Comparison of ENCODE assay signal across 20 cellular contexts in the genomic region with DNA sequence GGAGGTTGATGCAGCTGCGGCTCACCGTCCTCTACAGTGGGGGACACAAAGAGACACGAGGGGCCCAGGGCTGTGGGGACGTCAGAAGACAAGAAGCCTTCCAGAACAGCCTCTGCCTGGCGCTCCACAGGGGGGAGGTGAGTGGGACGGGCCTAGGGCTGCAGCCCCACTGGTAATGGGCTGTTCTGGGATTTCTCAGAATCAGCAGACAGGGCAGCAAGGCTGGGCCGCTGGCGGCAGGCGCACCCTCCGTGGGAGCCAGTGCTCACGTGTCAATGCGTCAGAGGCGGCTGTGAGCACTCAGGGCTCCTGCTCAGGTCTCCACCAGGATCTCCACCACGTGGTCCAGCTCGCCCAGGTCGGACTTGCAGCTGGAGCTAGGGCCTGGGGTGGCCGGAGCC. TPM values are rescaled to one million over a fixed set of nuclear protein-coding genes. Genes with fewer than 3 reads are reported as not detected.
DNase-seq lines count a peak whose midpoint lies in the region; ATAC-seq, FAIRE-seq and TF ChIP-seq lines count a peak whose summit lies in the region.
"Had no signal": no experiment of that assay in that cellular context is flagged by ENCODE, and none has a peak within 500 bp of the region (broad histone marks: within the 10 kb centered on the region; RNA-seq: fewer than 3 reads in every experiment).

No MANE protein-coding gene starts in this region.

- H3K79me1 ChIP-seq in IMR-90 (ENCODE audit: low read depth in 1 of 2, low read length in 2 of 2) = peaks cover 22 to 61% of the 10 kb centered on the region in 2 experiments
- H3K79me1 ChIP-seq in mesenchymal stem cell (replicated peaks; ENCODE audit: low read length, poor library complexity, severe bottlenecking) = peaks cover 14% of the 10 kb centered on the region

- H3K27me3 ChIP-seq in IMR-90 (ENCODE audit: control insufficient read depth, insufficient read depth, low read length) (no peaks in the 10 kb centered on the region), mesenchymal stem cell (ENCODE audit: control insufficient read depth in 1 of 2, insufficient read depth in 1 of 2, low read length in 2 of 2) (no peaks in the 10 kb centered on the region), sigmoid colon (no peaks in the 10 kb centered on the region)
- H3K27me3 ChIP-seq: BLaER1 treated with 17β-estradiol and CSF1 and Interleukin-3, amounts not matched to agents 10 nM and 100 nM; SJCRH30 had no signal

- peaks cover 19% of the 10 kb centered on the region for H3K9me1 ChIP-seq in IMR-90 (ENCODE audit: insufficient read depth, low read length)

- H3K36me3 ChIP-seq in IMR-90 (ENCODE audit: control insufficient read depth, insufficient read depth, low read length) = peaks cover 30% of the 10 kb centered on the region
- peaks cover 34 to 56% of the 10 kb centered on the region in 2 experiments for H3K36me3 ChIP-seq in mesenchymal stem cell (ENCODE audit: control insufficient read depth in 1 of 2, insufficient read depth in 2 of 2, low read depth in 1 of 2, low read length in 2 of 2)
- H3K36me3 ChIP-seq in sigmoid colon = peaks cover 0 to 15% (median 2%) of the 10 kb centered on the region in 4 donors

- H2AFZ ChIP-seq in IMR-90 (replicated peaks; ENCODE audit: low read length, poor library complexity) = no peak overlapping the region
- no peak overlapping the region for H2AFZ ChIP-seq in mesenchymal stem cell (ENCODE audit: low read depth, low read length)
- H2AFZ ChIP-seq: PC-9 had no signal

- H2BK12ac ChIP-seq in mesenchymal stem cell (ENCODE audit: low read length in 2 of 2) = no peak overlapping the region

- peaks cover 62% of the 10 kb centered on the region for H4K20me1 ChIP-seq in IMR-90 (ENCODE audit: insufficient read depth, low read length)

- dilution Hi-C loops in IMR-90 (cut with HindIII; ENCODE audit: low sequenced_read_pairs, unreplicated experiment) = no loop called here

- H4K91ac ChIP-seq in IMR-90 (ENCODE audit: insufficient read depth, low read depth, low read length) = no peak overlapping the region
- no peak overlapping the region for H4K91ac ChIP-seq in mesenchymal stem cell (ENCODE audit: low read length)

- H3K4me1 ChIP-seq in IMR-90 (ENCODE audit: control insufficient read depth, insufficient read depth, low read length) = peaks cover 18% of the 10 kb centered on the region
- H3K4me1 ChIP-seq in mesenchymal stem cell (ENCODE audit: control insufficient read depth, insufficient read depth, low read depth, low read length) = peaks cover 40% of the 10 kb centered on the region
- peaks cover 0 to 35% (median 30%) of the 10 kb centered on the region in 4 donors for H3K4me1 ChIP-seq in sigmoid colon

- FAIRE-seq in GM12892 (lab: Jason Lieb, UNC) = no peak
- FAIRE-seq: A549, D721Med, H54 had no signal

- H3K4ac ChIP-seq in IMR-90 (ENCODE audit: low read depth, low read length) (no peak overlapping the region), mesenchymal stem cell (ENCODE audit: low read depth in 1 of 2, low read length in 2 of 2) (no peak overlapping the region)

- H4K8ac ChIP-seq in IMR-90 (ENCODE audit: low read depth in 2 of 2, low read length in 2 of 2) = no peak overlapping the region
- H4K8ac ChIP-seq in mesenchymal stem cell (ENCODE audit: low read length) = no peak overlapping the region

- H3K9me3 ChIP-seq in IMR-90 (ENCODE audit: control insufficient read depth, insufficient read depth, low read length) = no peaks in the 10 kb centered on the region
- H3K9me3 ChIP-seq in mesenchymal stem cell (ENCODE audit: control insufficient read depth, low read length) = no peaks in the 10 kb centered on the region
- no peaks in the 10 kb centered on the region for H3K9me3 ChIP-seq in sigmoid colon
- H3K9me3 ChIP-seq: A549; BLaER1 treated with 17β-estradiol and CSF1 and Interleukin-3, amounts not matched to agents 10 nM and 100 nM; SJCRH30 had no signal

- CTCF ChIA-PET in IMR-90 (lab: Yijun Ruan, JAX) = no interaction called here

- H3K9ac ChIP-seq in IMR-90 (ENCODE audit: low read depth, low read length) (no peak overlapping the region), mesenchymal stem cell (ENCODE audit: low read length) (no peak overlapping the region)

- H3K4me3 ChIP-seq in IMR-90 (ENCODE audit: insufficient read depth, low read depth, low read length) (no peak overlapping the region), mesenchymal stem cell (ENCODE audit: insufficient read depth in 1 of 2, low read depth in 1 of 2, low read length in 2 of 2) (no peak overlapping the region), sigmoid colon (no peak overlapping the region)
- H3K4me3 ChIP-seq: A549; BLaER1 treated with 17β-estradiol and CSF1 and Interleukin-3, amounts not matched to agents 10 nM and 100 nM; PC-9; SJCRH30 had no signal

- TF ChIP-seq POLR2A in IMR-90 (IDR thresholded peaks at IDR 0.05; ENCODE audit: low read depth, low read length) = no peak
- TF ChIP-seq POLR2A in sigmoid colon (IDR thresholded peaks at IDR 0.05) = no peak
- TF ChIP-seq POLR2A in GM12892 (IDR thresholded peaks at IDR 0.05; ENCODE audit: low read depth, low read length) = no peak

- H3K18ac ChIP-seq in IMR-90 (ENCODE audit: low read depth, low read length) (no peak overlapping the region), mesenchymal stem cell (ENCODE audit: low read depth in 1 of 2, low read length in 2 of 2) (no peak overlapping the region)

- DNase-seq in D341Med (ENCODE audit: low spot score) (peak; percentile 8), IMR-90 (no peak), mesenchymal stem cell (peak; percentile 59), sigmoid colon (peak; percentile 94), HuH-7.5 (ENCODE audit: low spot score) (no peak), GM12892 (ENCODE audit: insufficient read length) (no peak)
- DNase-seq: CD8-positive, alpha-beta T cell; KBM-7; NCI-H1105 treated with DMSO at 0.1 percent for 48 hours; NCI-H1694; NCI-H226; NCI-H524; PC-9; SJCRH30; SW 1271 had no signal

- H3K14ac ChIP-seq in IMR-90 (replicated peaks; ENCODE audit: low read depth, low read length) (no peak overlapping the region), mesenchymal stem cell (ENCODE audit: low read length in 2 of 2) (no peak overlapping the region)

- no peak overlapping the region for H3K23ac ChIP-seq in IMR-90 (ENCODE audit: low read depth, low read length)
- H3K23ac ChIP-seq in mesenchymal stem cell (ENCODE audit: low read length in 2 of 2) = no peak overlapping the region

- no peak overlapping the region for H3K4me2 ChIP-seq in IMR-90 (ENCODE audit: low read depth, low read length)
- H3K4me2 ChIP-seq in mesenchymal stem cell (ENCODE audit: low read length, poor library complexity, severe bottlenecking) = no peak overlapping the region
- H3K4me2 ChIP-seq: A549; BLaER1 treated with 17β-estradiol and CSF1 and Interleukin-3, amounts not matched to agents 10 nM and 100 nM; PC-9 had no signal

- no peak overlapping the region for H2BK5ac ChIP-seq in IMR-90 (ENCODE audit: low read depth, low read length, poor library complexity, severe bottlenecking)
- H2BK5ac ChIP-seq in mesenchymal stem cell (ENCODE audit: low read depth, low read length, poor library complexity, severe bottlenecking) = no peak overlapping the region

- no peak for TF ChIP-seq CTCF in IMR-90 (conservative IDR thresholded peaks at IDR 0.05; ENCODE audit: low read depth, low read length)
- TF ChIP-seq CTCF in sigmoid colon (IDR thresholded peaks at IDR 0.05) = no peak

- H4K5ac ChIP-seq in IMR-90 (ENCODE audit: low read depth, low read length) = no peak overlapping the region

- peak overlapping the region; percentile 18 for H2AK9ac ChIP-seq in IMR-90 (replicated peaks; ENCODE audit: low read depth, low read length, poor library complexity)

- ATAC-seq in IMR-90 (ENCODE audit: low read depth) (no peak), HG03432 (IDR thresholded peaks at IDR 0.05; ENCODE audit: unreplicated experiment) (no peak)
- ATAC-seq: A549; CD8-positive, alpha-beta T cell had no signal

- H2BK120ac ChIP-seq in IMR-90 (ENCODE audit: low read depth, low read length) (no peak overlapping the region), mesenchymal stem cell (ENCODE audit: low read depth, low read length) (no peak overlapping the region)

- no peak for TF ChIP-seq RAD21 in IMR-90 (IDR thresholded peaks at IDR 0.05; ENCODE audit: low read length)

- 79% methylated on average over 9 of the region's 17 CpGs; no CpG with 5 or more reads in 1 of the 2 experiments for WGBS in IMR-90 (ENCODE audit: extremely low coverage in 2 of 2, insufficient read length in 1 of 2), 2 experiments
- WGBS in mesenchymal stem cell = 68% methylated on average over 17 of the region's 17 CpGs
- 77 to 89% methylated on average over 17 of the region's 17 CpGs for WGBS in sigmoid colon, 2 donors

- H3K27ac ChIP-seq in IMR-90 (ENCODE audit: insufficient read depth, low read length) = no peak overlapping the region
- H3K27ac ChIP-seq in mesenchymal stem cell (ENCODE audit: low read length, poor library complexity, severe bottlenecking) = no peak overlapping the region
- peak overlapping the region in 3 of 4 donors; percentile 68 to 82 (median 77) for H3K27ac ChIP-seq in sigmoid colon
- H3K27ac ChIP-seq: A549; BLaER1 treated with 17β-estradiol and CSF1 and Interleukin-3, amounts not matched to agents 10 nM and 100 nM; PC-9; SJCRH30 had no signal

- H2AK5ac ChIP-seq in IMR-90 (ENCODE audit: low read depth, low read length) (no peak overlapping the region), mesenchymal stem cell (ENCODE audit: low read length, severe bottlenecking) (no peak overlapping the region)

- in situ Hi-C loops in IMR-90 (cut with MboI; ENCODE audit: low sequenced_read_pairs) = no loop called here

- TF ChIP-seq EP300 in sigmoid colon (IDR thresholded peaks at IDR 0.05) = peak in 3 of 4 donors; percentile 51 to 87 (median 53)

- no peak overlapping the region for H2BK15ac ChIP-seq in IMR-90 (ENCODE audit: low read depth, low read length)
- H2BK15ac ChIP-seq in mesenchymal stem cell (ENCODE audit: low read depth, poor library complexity, severe bottlenecking) = no peak overlapping the region

- BruUV-seq in IMR-90 (replicated peaks; lab: Mats Ljungman, UMichigan) = no TSS peak

- intact Hi-C loops in IMR-90 (cut with micrococcal nuclease) = no loop called here
- intact Hi-C loops in sigmoid colon (cut with DNase I) = loop anchor here (1.0 to 2.0 kb wide), 2 partner anchors 26 to 34 kb away; partner anchors contain the start of gene CLBA1

- no peak overlapping the region for H3K56ac ChIP-seq in IMR-90 (ENCODE audit: extremely low read depth, insufficient read depth, low read length)

- H2BK20ac ChIP-seq in IMR-90 (ENCODE audit: low read depth, low read length) = no peak overlapping the region

- POLR2A ChIA-PET in IMR-90 (lab: Charles Lee; ENCODE audit: unreplicated experiment) = no interaction called here

RNA-seq across cellular contexts. Expression of gene CDCA4, which starts 10.0 kb away (rescaled TPM):
- total RNA-seq in IMR-90 (2012; rRNA removed) = 17.7 and 19.7 TPM in 2 replicates
- 18.6 and 21.4 TPM in 2 replicates for polyA plus RNA-seq in IMR-90 (2012; rRNA removed)
- polyA plus RNA-seq in IMR-90 (2012; cell fraction: cytosol; rRNA removed) = 17.8 and 18.2 TPM in 2 replicates
- polyA plus RNA-seq in IMR-90 (2012; cell fraction: nucleus; rRNA removed; ENCODE audit: low replicate concordance) = 9.9 and 13.1 TPM in 2 replicates
- polyA plus RNA-seq in mesenchymal stem cell (2013, experiment 1 of 2) = 8.8 TPM
- 8.9 TPM for polyA plus RNA-seq in mesenchymal stem cell (2013, experiment 2 of 2)
- 1 to 10 TPM; 5.0 to 7.6 (median 5.6) TPM for total RNA-seq in sigmoid colon
- polyA plus RNA-seq in sigmoid colon = 10 to 100 TPM in 1 of 3 donors, 1 to 10 TPM in 2; 2.4 to 11.3 (median 3.9) TPM
- 35.4 TPM for polyA plus RNA-seq in GM12892 (2012; ENCODE audit: missing spikeins)

RNA-seq across cellular contexts. Expression of gene CLBA1, which starts 25.3 kb away (rescaled TPM):
- total RNA-seq in IMR-90 (2012; rRNA removed) (2.2 and 2.7 TPM in 2 replicates), sigmoid colon (1 to 10 TPM; 3.2 to 5.1 (median 3.6) TPM)
- polyA plus RNA-seq in IMR-90 (2012; rRNA removed) (5.2 and 6.2 TPM in 2 replicates), sigmoid colon (1 to 10 TPM; 2.8 to 8.4 (median 3.0) TPM)
- polyA plus RNA-seq in IMR-90 (2012; cell fraction: cytosol; rRNA removed) = 3.5 and 4.0 TPM in 2 replicates
- 10.8 and 12.0 TPM in 2 replicates for polyA plus RNA-seq in IMR-90 (2012; cell fraction: nucleus; rRNA removed; ENCODE audit: low replicate concordance)
- 5.1 TPM for polyA plus RNA-seq in mesenchymal stem cell (2013, experiment 1 of 2)
- polyA plus RNA-seq in mesenchymal stem cell (2013, experiment 2 of 2) = 5.4 TPM
- polyA plus RNA-seq in GM12892 (2012; ENCODE audit: missing spikeins) = 2.1 TPM

RNA-seq across cellular contexts. Expression of gene AHNAK2, which starts 32.7 kb away (rescaled TPM):
- total RNA-seq in IMR-90 (2012; rRNA removed) (6.7 and 7.9 TPM in 2 replicates), sigmoid colon (100 to 1,000 TPM in 3 of 4 donors, 10 to 100 TPM in 1; 81.9 to 218 (median 129) TPM)
- polyA plus RNA-seq in IMR-90 (2012; rRNA removed) (2.5 and 2.6 TPM in 2 replicates), sigmoid colon (10 to 100 TPM in 1 of 3 donors, 1 to 10 TPM in 1, under 1 TPM in 1; 0.23 to 12.4 (median 2.4) TPM)
- polyA plus RNA-seq in IMR-90 (2012; cell fraction: cytosol; rRNA removed) = 0.93 and 1.1 TPM in 2 replicates
- 4.5 and 7.9 TPM in 2 replicates for polyA plus RNA-seq in IMR-90 (2012; cell fraction: nucleus; rRNA removed; ENCODE audit: low replicate concordance)
- polyA plus RNA-seq in mesenchymal stem cell (2013, experiment 1 of 2) = 21.6 TPM
- polyA plus RNA-seq in mesenchymal stem cell (2013, experiment 2 of 2) = 19.4 TPM
- polyA plus RNA-seq in GM12892 (2012; ENCODE audit: missing spikeins) = not detected

RNA-seq across cellular contexts. Expression of gene GPR132, which starts 54.3 kb away (rescaled TPM):
- total RNA-seq in IMR-90 (2012; rRNA removed) = under 0.01 TPM in 2 replicates
- 0.10 and 0.19 TPM in 2 replicates for polyA plus RNA-seq in IMR-90 (2012; rRNA removed)
- 0.15 and 0.43 TPM in 2 replicates for polyA plus RNA-seq in IMR-90 (2012; cell fraction: cytosol; rRNA removed)
- polyA plus RNA-seq in IMR-90 (2012; cell fraction: nucleus; rRNA removed; ENCODE audit: low replicate concordance) = 1.9 and 3.3 TPM in 2 replicates
- polyA plus RNA-seq in mesenchymal stem cell (2013, experiment 1 of 2) = 0.03 TPM
- 0.01 TPM for polyA plus RNA-seq in mesenchymal stem cell (2013, experiment 2 of 2)
- 1 to 10 TPM; 1.8 to 2.3 (median 2.0) TPM for total RNA-seq in sigmoid colon
- polyA plus RNA-seq in sigmoid colon = 1 to 10 TPM in 2 of 3 donors, under 1 TPM in 1; 0.60 to 8.4 (median 1.4) TPM
- polyA plus RNA-seq in GM12892 (2012; ENCODE audit: missing spikeins) = 13.8 TPM
- total RNA-seq: PC-9 had no signal

Comparison
In these comparisons a context has a peak if more than half of its experiments do, and no peak if none do; other contexts are left out.
1. DNase-seq: peak in D341Med (single experiment), mesenchymal stem cell (single experiment) and sigmoid colon (single experiment); none in IMR-90 (single experiment), HuH-7.5 (single experiment) and GM12892 (single experiment).
2. H3K27ac ChIP-seq: peak in sigmoid colon (3 of 4); none in IMR-90 (single experiment) and mesenchymal stem cell (single experiment).